ENCODE assay signal across 24 cellular contexts in genomic region chr2:11876436-11876835, GRCh38.
DNase-seq lines count a peak whose midpoint lies in the region; ATAC-seq and TF ChIP-seq lines count a peak whose summit lies in the region.
"Had no signal": no experiment of that assay in that cellular context is flagged by ENCODE, and none has a peak within 500 bp of the region (broad histone marks: within the 10 kb centered on the region; RNA-seq: fewer than 3 reads in every experiment).

No MANE protein-coding gene starts in this region.

- H3K27me3 Mint-ChIP-seq in activated naive CD4-positive, alpha-beta T cell treated with anti-CD3 and anti-CD28 coated beads for 36 hours (ENCODE audit: low read depth) = no peaks in the 10 kb centered on the region
- H3K27me3 Mint-ChIP-seq: B cell had no signal

- CTCF ChIA-PET in activated naive CD4-positive, alpha-beta T cell treated with anti-CD3 and anti-CD28 coated beads for 36 hours (lab: Charles Lee) = no interaction called here

- peaks cover 7% of the 10 kb centered on the region for H3K4me1 Mint-ChIP-seq in activated naive CD4-positive, alpha-beta T cell treated with anti-CD3 and anti-CD28 coated beads for 36 hours (ENCODE audit: low read depth)

- ATAC-seq in Right ventricle myocardium superior (ENCODE audit: poor library complexity) (no peak), GM18505 (IDR thresholded peaks at IDR 0.05; ENCODE audit: unreplicated experiment) (no peak)
- ATAC-seq: A549, K562 had no signal

- H3K4me3 ChIP-seq in right atrium auricular region (no peak overlapping the region), sigmoid colon (no peak overlapping the region)
- H3K4me3 ChIP-seq: A549, K562, MG63, Peyer's patch, SJSA1 had no signal

- TF ChIP-seq CTCF in right atrium auricular region (IDR thresholded peaks at IDR 0.05) (no peak), sigmoid colon (IDR thresholded peaks at IDR 0.05) (no peak)

- TF ChIP-seq EP300 in sigmoid colon (IDR thresholded peaks at IDR 0.05) = no peak

- H3K9me3 ChIP-seq in right atrium auricular region = no peaks in the 10 kb centered on the region
- H3K9me3 ChIP-seq in sigmoid colon = no peaks in the 10 kb centered on the region
- H3K9me3 ChIP-seq: A549, MG63, Peyer's patch, SJSA1 had no signal

- intact Hi-C loops in Right ventricle myocardium superior (cut with DNase I) = no loop called here
- intact Hi-C loops in activated naive CD4-positive, alpha-beta T cell treated with anti-CD3 and anti-CD28 coated beads for 36 hours (cut with micrococcal nuclease) = no loop called here
- intact Hi-C loops in sigmoid colon (cut with DNase I) = no loop called here

- TF ChIP-seq POLR2A in GM18505 (IDR thresholded peaks at IDR 0.05; ENCODE audit: borderline replicate concordance, extremely low read depth, insufficient read depth, insufficient read length) = no peak
- no peak for TF ChIP-seq POLR2A in sigmoid colon (IDR thresholded peaks at IDR 0.05)

- DNase-seq in right atrium auricular region (ENCODE audit: low spot score) (peak; percentile 28), Right ventricle myocardium superior (no peak), brain pericyte (ENCODE audit: low read depth, low spot score) (peak; percentile 77), mesenteric fat pad (ENCODE audit: low spot score) (peak; percentile 39), sigmoid colon (no peak)
- no peak for DNase-seq in activated naive CD4-positive, alpha-beta T cell treated with anti-CD3 and anti-CD28 coated beads for 36 hours
- DNase-seq: DMS53; EL; GF-D8; HFFc6; MG63; NCI-H1048; NCI-H1417 treated with DMSO at 0.1 percent for 48 hours; NCI-H187; NCI-H510A treated with DMSO at 0.1 percent for 48 hours; NCI-H748 treated with DMSO at 0.1 percent for 48 hours; NK-92 treated with Interleukin-12 subunit alpha and Interleukin-12 subunit beta, amount 100 ng/mL, for 24 hours; Peyer's patch had no signal

- H3K27ac ChIP-seq in right atrium auricular region (no peak overlapping the region), sigmoid colon (no peak overlapping the region)
- H3K27ac ChIP-seq: A549, Peyer's patch, SJSA1 had no signal

- no peaks in the 10 kb centered on the region for H3K9me3 Mint-ChIP-seq in activated naive CD4-positive, alpha-beta T cell treated with anti-CD3 and anti-CD28 coated beads for 36 hours
- H3K9me3 Mint-ChIP-seq: HFFc6 had no signal

- H3K4me3 Mint-ChIP-seq in activated naive CD4-positive, alpha-beta T cell treated with anti-CD3 and anti-CD28 coated beads for 36 hours = no peak overlapping the region
- H3K4me3 Mint-ChIP-seq: B cell, CD14-positive monocyte, HFFc6 had no signal

- WGBS in sigmoid colon, 2 donors = 66 to 88% methylated on average over 6 of the region's 6 CpGs

- no peaks in the 10 kb centered on the region for H3K36me3 Mint-ChIP-seq in activated naive CD4-positive, alpha-beta T cell treated with anti-CD3 and anti-CD28 coated beads for 36 hours (ENCODE audit: low read depth)
- H3K36me3 Mint-ChIP-seq: CD14-positive monocyte had no signal

- no peak overlapping the region for H3K27ac Mint-ChIP-seq in activated naive CD4-positive, alpha-beta T cell treated with anti-CD3 and anti-CD28 coated beads for 36 hours
- H3K27ac Mint-ChIP-seq: B cell, HFFc6 had no signal

- no peaks in the 10 kb centered on the region for H3K36me3 ChIP-seq in right atrium auricular region
- no peaks in the 10 kb centered on the region for H3K36me3 ChIP-seq in sigmoid colon
- H3K36me3 ChIP-seq: MG63, Peyer's patch, SJSA1 had no signal

- H3K4me1 ChIP-seq in right atrium auricular region = no peaks in the 10 kb centered on the region
- H3K4me1 ChIP-seq in sigmoid colon = peaks cover 0 to 18% (median 6%) of the 10 kb centered on the region in 4 donors
- H3K4me1 ChIP-seq: A549 had no signal

- H3K27me3 ChIP-seq in right atrium auricular region (no peaks in the 10 kb centered on the region), sigmoid colon (no peaks in the 10 kb centered on the region)
- H3K27me3 ChIP-seq: MG63, Peyer's patch, SJSA1 had no signal

Comparison
In these comparisons a context has a peak if more than half of its experiments do, and no peak if none do; other contexts are left out.
1. DNase-seq: peak in right atrium auricular region (single experiment), brain pericyte (single experiment) and mesenteric fat pad (single experiment); none in Right ventricle myocardium superior (single experiment), activated naive CD4-positive, alpha-beta T cell treated with anti-CD3 and anti-CD28 coated beads for 36 hours (single experiment) and sigmoid colon (single experiment).